ENCODE assay signal across 8 cellular contexts in the genomic region with DNA sequence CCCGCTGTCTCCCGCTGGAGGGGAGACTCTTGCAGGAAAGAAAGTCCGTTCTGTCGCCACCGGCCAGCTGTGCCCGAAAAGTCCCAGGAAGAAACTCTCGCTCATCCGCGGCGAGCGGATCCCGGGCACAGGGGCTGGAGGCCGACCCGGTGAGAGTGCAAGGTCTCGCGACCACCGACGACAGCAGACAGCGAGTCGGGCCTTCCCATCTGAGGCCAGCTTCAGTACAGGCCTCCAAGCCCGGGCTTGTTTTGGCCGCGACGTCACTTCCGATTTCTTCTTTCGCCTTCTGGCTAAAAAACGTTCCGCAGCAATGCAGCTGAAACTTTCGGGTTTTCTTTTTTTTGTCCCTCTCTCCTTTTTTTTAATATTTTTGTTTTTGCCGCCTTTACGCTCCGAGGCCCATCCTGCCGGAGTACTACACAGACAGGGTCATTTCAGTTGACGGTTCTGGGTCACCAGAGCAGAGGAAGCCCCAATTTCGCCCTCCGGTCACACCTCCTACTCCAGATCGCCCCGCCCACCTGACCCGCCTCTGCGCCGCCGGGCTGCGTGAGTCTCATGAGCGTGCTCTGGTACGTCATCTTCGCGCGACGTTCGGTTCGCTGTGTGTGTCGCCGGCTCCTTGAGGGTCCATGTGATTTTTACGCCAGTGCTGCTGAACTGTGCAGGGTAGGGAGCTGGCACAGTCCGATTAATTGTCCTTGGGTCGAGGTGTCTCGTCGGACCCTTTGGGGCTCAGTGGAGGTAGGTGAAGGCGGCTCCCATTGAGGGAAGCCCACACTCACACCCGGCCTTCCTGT. TPM values are rescaled to one million over a fixed set of nuclear protein-coding genes. Genes with fewer than 3 reads are reported as not detected.
DNase-seq lines count a peak whose midpoint lies in the region; ATAC-seq, FAIRE-seq and TF ChIP-seq lines count a peak whose summit lies in the region.

Gene ANKRA2 (minus strand): TSS at position 474 of the 803 bp plus-strand sequence. CDS start 2,758 bp downstream, outside the sequence.
A gene with protein sequence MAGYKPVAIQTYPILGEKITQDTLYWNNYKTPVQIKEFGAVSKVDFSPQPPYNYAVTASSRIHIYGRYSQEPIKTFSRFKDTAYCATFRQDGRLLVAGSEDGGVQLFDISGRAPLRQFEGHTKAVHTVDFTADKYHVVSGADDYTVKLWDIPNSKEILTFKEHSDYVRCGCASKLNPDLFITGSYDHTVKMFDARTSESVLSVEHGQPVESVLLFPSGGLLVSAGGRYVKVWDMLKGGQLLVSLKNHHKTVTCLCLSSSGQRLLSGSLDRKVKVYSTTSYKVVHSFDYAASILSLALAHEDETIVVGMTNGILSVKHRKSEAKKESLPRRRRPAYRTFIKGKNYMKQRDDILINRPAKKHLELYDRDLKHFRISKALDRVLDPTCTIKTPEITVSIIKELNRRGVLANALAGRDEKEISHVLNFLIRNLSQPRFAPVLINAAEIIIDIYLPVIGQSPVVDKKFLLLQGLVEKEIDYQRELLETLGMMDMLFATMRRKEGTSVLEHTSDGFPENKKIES (plus strand): TSS at position 578 of the 803 bp plus-strand sequence. CDS start 1,602 bp downstream, outside the sequence.

- H2BK120ac ChIP-seq in H1 (replicated peaks; ENCODE audit: low read depth, low read length): no peak within 1 kb of the TSS

- H4K20me1 ChIP-seq in H1 (replicated peaks in 1 of 2; ENCODE audit: control insufficient read depth in 1 of 2, insufficient read depth in 2 of 2, low read length in 2 of 2): no peaks in the 10 kb centered on the region

- H3K27me3 ChIP-seq in NT2/D1 (ENCODE audit: insufficient read depth, insufficient read length) (no peaks in the 10 kb centered on the region), H1 (replicated peaks in 1 of 4; ENCODE audit: control insufficient read depth in 3 of 4, extremely low read depth in 1 of 4, insufficient read depth in 3 of 4, low read length in 3 of 4) (no peaks in the 10 kb centered on the region)

- CTCF ChIA-PET in activated CD8-positive, alpha-beta memory T cell treated with anti-CD3 and anti-CD28 coated beads, Interleukin-2, amount 10 ng/mL, durations not matched to agents 7 days and 5 days (lab: Charles Lee): interaction anchor here (0.8 to 1.5 kb wide), 2 partner anchors 10 to 45 kb away, joined by 4 to 5 read pairs; no protein-coding TSS in a partner anchor
- CTCF ChIA-PET in H1 (lab: Charles Lee; ENCODE audit: partially characterized antibody): interaction anchor here (1.0 to 2.9 kb wide), 7 partner anchors 9 to 227 kb away, joined by 3 to 12 read pairs (median 6); no protein-coding TSS in a partner anchor

- 0 out of 2 replicates have a peak, but pooled peaks cover 3% of the 10 kb centered on the region for H3K79me1 ChIP-seq in H1 (ENCODE audit: low read depth, low read length)

- H2BK5ac ChIP-seq in H1 (ENCODE audit: low read depth, low read length): peak within 1 kb of the TSS; percentile 93

- H2BK15ac ChIP-seq in H1 (ENCODE audit: low read length): no peak within 1 kb of the TSS

- peak; percentile 96 for DNase-seq in COR-L47 (lab: John Stamatoyannopoulos, UW)
- peak in 75 of 76 experiments; percentile 36 to 98 (median 94) for DNase-seq in HUDEP-2 (lab: John Stamatoyannopoulos, UW; ENCODE audit: unreplicated experiment in 76 of 76)
- DNase-seq in NT2/D1 (ENCODE audit: low read depth, low spot score): peak; percentile 92
- peak; percentile 99 for DNase-seq in activated CD8-positive, alpha-beta memory T cell treated with anti-CD3 and anti-CD28 coated beads, Interleukin-2, amount 10 ng/mL, durations not matched to agents 7 days and 5 days
- DNase-seq in H1 (ENCODE audit: low read depth in 1 of 2, low spot score in 2 of 2): peak; percentile 92 to 99
- DNase-seq in memory B cell (ENCODE audit: low spot score in 2 of 2): peak; percentile 98 to 99
- DNase-seq in stimulated activated CD8-positive, alpha-beta memory T cell treated with anti-CD3 and anti-CD28 coated beads, Interleukin-12 subunit alpha, Interleukin-12 subunit beta, amount 100 ng/mL, for 24 hours (ENCODE audit: extremely low read depth): peak; percentile 96

- peak within 1 kb of the TSS; percentile 75 to 97 for H3K4me2 ChIP-seq in H1 (ENCODE audit: insufficient read depth in 1 of 2, low read depth in 2 of 2, low read length in 2 of 2)

- peak within 1 kb of the TSS; percentile 97 for H3K4me3 Mint-ChIP-seq in activated CD8-positive, alpha-beta memory T cell treated with anti-CD3 and anti-CD28 coated beads, Interleukin-2, amount 10 ng/mL, durations not matched to agents 7 days and 5 days
- H3K4me3 Mint-ChIP-seq in memory B cell: peak within 1 kb of the TSS; percentile 92

- H4K8ac ChIP-seq in H1 (ENCODE audit: extremely low read depth, insufficient read depth, low read length): peak within 1 kb of the TSS; percentile 99

- H3K23me2 ChIP-seq in H1 (ENCODE audit: low read depth, low read length): peaks cover 9% of the 10 kb centered on the region

- no peak within 1 kb of the TSS; the same call in 1 of the 2 replicates for H2BK12ac ChIP-seq in H1 (ENCODE audit: low read depth, low read length)

- POLR2A ChIA-PET in H1 (lab: Charles Lee; ENCODE audit: partially characterized antibody): interaction anchor here (0.6 to 1.8 kb wide), 8 partner anchors 9 to 167 kb away, joined by 3 to 5 read pairs (median 3); no protein-coding TSS in a partner anchor

- H3K36me3 Mint-ChIP-seq in activated CD8-positive, alpha-beta memory T cell treated with anti-CD3 and anti-CD28 coated beads, Interleukin-2, amount 10 ng/mL, durations not matched to agents 7 days and 5 days: peaks cover 25% of the 10 kb centered on the region
- H3K36me3 Mint-ChIP-seq in memory B cell: peaks cover 12% of the 10 kb centered on the region

- H3K9me3 ChIP-seq in NT2/D1 (ENCODE audit: insufficient read depth, low read length): no peaks in the 10 kb centered on the region
- no peaks in the 10 kb centered on the region for H3K9me3 ChIP-seq in H1 (ENCODE audit: insufficient read depth in 2 of 2, low read depth in 1 of 2, low read length in 1 of 2)

- peak within 1 kb of the TSS; percentile 73 for H3K27ac ChIP-seq in H1 (ENCODE audit: low read depth, low read length)

- H4K5ac ChIP-seq in H1 (ENCODE audit: insufficient read length, low read depth, low read length): peak within 1 kb of the TSS; percentile 57

- WGBS in H1 (ENCODE audit: extremely low coverage in 1 of 2, insufficient coverage in 1 of 2, insufficient read length in 1 of 2, insufficient replicate concordance in 2 of 2, low coverage in 1 of 2, low lambda C conversion rate in 2 of 2, missing lambda C conversion rate in 1 of 2), 2 experiments: 3% methylated on average over 60 of the region's 60 CpGs; no CpG with 5 or more reads in 1 of the 2 experiments

- H3K18ac ChIP-seq in H1 (ENCODE audit: extremely low read depth, low read length): peak within 1 kb of the TSS; percentile 72; the same call in 1 of the 2 replicates

- peak within 1 kb of the TSS; percentile 89 for H3K9ac ChIP-seq in NT2/D1 (ENCODE audit: insufficient read length, low read depth)
- peak within 1 kb of the TSS; percentile 90 to 96 (median 94) for H3K9ac ChIP-seq in H1 (replicated peaks in 1 of 4; ENCODE audit: extremely low read depth in 1 of 4, low read depth in 3 of 4, low read length in 3 of 4)

- H3K9me3 Mint-ChIP-seq in activated CD8-positive, alpha-beta memory T cell treated with anti-CD3 and anti-CD28 coated beads, Interleukin-2, amount 10 ng/mL, durations not matched to agents 7 days and 5 days (ENCODE audit: low read depth): no peaks in the 10 kb centered on the region
- H3K9me3 Mint-ChIP-seq in memory B cell: no peaks in the 10 kb centered on the region

- H3K56ac ChIP-seq in H1 (replicated peaks; ENCODE audit: insufficient read length, low read depth, low read length): peak within 1 kb of the TSS; percentile 78

- H3K27me3 Mint-ChIP-seq in activated CD8-positive, alpha-beta memory T cell treated with anti-CD3 and anti-CD28 coated beads, Interleukin-2, amount 10 ng/mL, durations not matched to agents 7 days and 5 days: no peaks in the 10 kb centered on the region
- H3K27me3 Mint-ChIP-seq in memory B cell: no peaks in the 10 kb centered on the region

- H4K91ac ChIP-seq in H1 (replicated peaks; ENCODE audit: insufficient read length, low read length): no peak within 1 kb of the TSS

- no peaks in the 10 kb centered on the region for H3K4me1 ChIP-seq in NT2/D1 (ENCODE audit: insufficient read depth, insufficient read length)
- peaks cover 0 to 3% (median 0%) of the 10 kb centered on the region in 4 experiments; a peak in 1 of 7 replicates for H3K4me1 ChIP-seq in H1 (replicated peaks in 1 of 4; ENCODE audit: control insufficient read depth in 3 of 4, insufficient read depth in 4 of 4, low read length in 3 of 4)

- H3K23ac ChIP-seq in H1 (ENCODE audit: insufficient read length): no peak within 1 kb of the TSS

- peak; percentile 91 for ATAC-seq in GM21381 (IDR thresholded peaks at IDR 0.05; ENCODE audit: unreplicated experiment)
- ATAC-seq in activated CD8-positive, alpha-beta memory T cell treated with anti-CD3 and anti-CD28 coated beads, Interleukin-2, amount 10 ng/mL, durations not matched to agents 7 days and 5 days: peak; percentile 94
- peak; percentile 93 for ATAC-seq in memory B cell (ENCODE audit: low read depth)

- 0 out of 2 replicates have a peak within 1 kb of the TSS, but pooled peaks have one; percentile 30 for H2AK5ac ChIP-seq in H1 (ENCODE audit: low read depth, low read length)

- TF ChIP-seq EP300 in H1 (IDR thresholded peaks at IDR 0.05; ENCODE audit: borderline replicate concordance in 1 of 2, low read depth in 2 of 2, low read length in 2 of 2): no peak

- peak within 1 kb of the TSS; percentile 100 for H3K27ac Mint-ChIP-seq in activated CD8-positive, alpha-beta memory T cell treated with anti-CD3 and anti-CD28 coated beads, Interleukin-2, amount 10 ng/mL, durations not matched to agents 7 days and 5 days
- H3K27ac Mint-ChIP-seq in memory B cell: peak within 1 kb of the TSS; percentile 97

- TF ChIP-seq RAD21 in H1 (IDR thresholded peaks at IDR 0.05 in 1 of 2, conservative IDR thresholded peaks at IDR 0.05 in 1 of 2; ENCODE audit: low read depth in 2 of 2, low read length in 2 of 2): no peak

- FAIRE-seq in H1 (lab: Jason Lieb, UNC): peak; percentile 71

- peaks cover 45% of the 10 kb centered on the region for H3K4me1 Mint-ChIP-seq in activated CD8-positive, alpha-beta memory T cell treated with anti-CD3 and anti-CD28 coated beads, Interleukin-2, amount 10 ng/mL, durations not matched to agents 7 days and 5 days
- peaks cover 22% of the 10 kb centered on the region for H3K4me1 Mint-ChIP-seq in memory B cell

- H3K36me3 ChIP-seq in NT2/D1 (ENCODE audit: insufficient read depth, insufficient read length, low read length): peaks cover 28% of the 10 kb centered on the region
- peaks cover 2 to 19% (median 6%) of the 10 kb centered on the region in 4 experiments; a peak in 6 of 8 replicates for H3K36me3 ChIP-seq in H1 (ENCODE audit: control insufficient read depth in 2 of 4, insufficient read depth in 4 of 4, low read length in 3 of 4)

- peak within 1 kb of the TSS; percentile 90 for H2AFZ ChIP-seq in H1 (ENCODE audit: low read length)

- TF ChIP-seq POLR2A in H1 (IDR thresholded peaks at IDR 0.05; ENCODE audit: control extremely low read depth in 1 of 2, low read depth in 2 of 2, low read length in 2 of 2): peak; percentile 85 to 86

- H3K4me3 ChIP-seq in NT2/D1 (ENCODE audit: insufficient read length, low read depth): peak within 1 kb of the TSS; percentile 95
- peak within 1 kb of the TSS; percentile 85 to 99 (median 93) for H3K4me3 ChIP-seq in H1 (ENCODE audit: extremely low read depth in 1 of 4, insufficient read depth in 2 of 4, low read depth in 3 of 4, low read length in 4 of 4)

- no peak for TF ChIP-seq CTCF in H1 (IDR thresholded peaks at IDR 0.05; ENCODE audit: control extremely low read depth in 1 of 3, insufficient read depth in 1 of 3, low read depth in 1 of 3, low read length in 3 of 3)

- H3K79me2 ChIP-seq in H1 (ENCODE audit: control insufficient read depth in 1 of 2, insufficient read depth in 2 of 2, low read length in 2 of 2): peaks cover 15 to 46% of the 10 kb centered on the region in 2 experiments

- H3K14ac ChIP-seq in H1 (ENCODE audit: insufficient read length): no peak within 1 kb of the TSS

- H3K4ac ChIP-seq in H1 (replicated peaks; ENCODE audit: insufficient read length, low read depth, low read length): no peak within 1 kb of the TSS

- H2BK20ac ChIP-seq in H1 (ENCODE audit: low read length): no peak within 1 kb of the TSS

RNA-seq across cellular contexts. Expression of gene ANKRA2, which starts in this region (rescaled TPM):
- 10 to 100 TPM; 20.7 to 21.6 TPM for total RNA-seq in activated CD8-positive, alpha-beta memory T cell treated with anti-CD3 and anti-CD28 coated beads, Interleukin-2, amount 10 ng/mL, durations not matched to agents 7 days and 5 days
- 10.3 and 12.6 TPM in 2 replicates for total RNA-seq in H1 (2021; fragmentation: NEBNext Ultra II Directional; extraction: Animal tissue kit (Norgen Biotek cat#: 25700))
- 5.6 and 7.0 TPM in 2 replicates for polyA plus RNA-seq in H1 (2011; rRNA removed)
- polyA plus RNA-seq in H1 (2011; cell fraction: cytosol; rRNA removed): 11.1 TPM
- polyA plus RNA-seq in H1 (2011; cell fraction: nucleus; rRNA removed): 8.7 TPM
- 8.4 to 13.2 TPM (median 9.9 TPM) in 4 replicates for polyA plus RNA-seq in H1 (2012, experiment 1 of 2)
- 2.7 TPM for polyA plus RNA-seq in H1 (2012, experiment 2 of 2)
- 11.3 TPM for polyA plus RNA-seq in H1 (2013, experiment 1 of 2)
- 9.2 TPM for polyA plus RNA-seq in H1 (2013, experiment 2 of 2)
- polyA minus RNA-seq in H1 (2011; rRNA and poly(A)+ RNA removed): 3.4 and 6.0 TPM in 2 replicates
- polyA minus RNA-seq in H1 (2011; cell fraction: cytosol; rRNA and poly(A)+ RNA removed): 8.4 TPM
- polyA minus RNA-seq in H1 (2011; cell fraction: nucleus; rRNA and poly(A)+ RNA removed): 13.6 TPM

RNA-seq across cellular contexts. Expression of the second gene that starts in this region (rescaled TPM):
- total RNA-seq in activated CD8-positive, alpha-beta memory T cell treated with anti-CD3 and anti-CD28 coated beads, Interleukin-2, amount 10 ng/mL, durations not matched to agents 7 days and 5 days: 10 to 100 TPM; 22.3 to 25.9 TPM
- total RNA-seq in H1 (2021; fragmentation: NEBNext Ultra II Directional; extraction: Animal tissue kit (Norgen Biotek cat#: 25700)): 33.6 and 35.1 TPM in 2 replicates
- polyA plus RNA-seq in H1 (2011; rRNA removed): 14.3 and 17.4 TPM in 2 replicates
- 18.3 TPM for polyA plus RNA-seq in H1 (2011; cell fraction: cytosol; rRNA removed)
- 27.9 TPM for polyA plus RNA-seq in H1 (2011; cell fraction: nucleus; rRNA removed)
- polyA plus RNA-seq in H1 (2012, experiment 1 of 2): 12.8 to 22.6 TPM (median 15.1 TPM) in 4 replicates
- polyA plus RNA-seq in H1 (2012, experiment 2 of 2): 1.1 TPM
- 17.8 TPM for polyA plus RNA-seq in H1 (2013, experiment 1 of 2)
- polyA plus RNA-seq in H1 (2013, experiment 2 of 2): 16.6 TPM
- 40.2 and 42.6 TPM in 2 replicates for polyA minus RNA-seq in H1 (2011; rRNA and poly(A)+ RNA removed)
- 16.1 TPM for polyA minus RNA-seq in H1 (2011; cell fraction: cytosol; rRNA and poly(A)+ RNA removed)
- 82.0 TPM for polyA minus RNA-seq in H1 (2011; cell fraction: nucleus; rRNA and poly(A)+ RNA removed)

Comparison
In these comparisons a context has a peak if more than half of its experiments do, and no peak if none do; other contexts are left out.
1. Peak in every context shown above with its lines: DNase-seq, ATAC-seq, H3K4me3 ChIP-seq and H3K27ac ChIP-seq.